17 cellular contexts compared by ENCODE assay signal in the genomic region with DNA sequence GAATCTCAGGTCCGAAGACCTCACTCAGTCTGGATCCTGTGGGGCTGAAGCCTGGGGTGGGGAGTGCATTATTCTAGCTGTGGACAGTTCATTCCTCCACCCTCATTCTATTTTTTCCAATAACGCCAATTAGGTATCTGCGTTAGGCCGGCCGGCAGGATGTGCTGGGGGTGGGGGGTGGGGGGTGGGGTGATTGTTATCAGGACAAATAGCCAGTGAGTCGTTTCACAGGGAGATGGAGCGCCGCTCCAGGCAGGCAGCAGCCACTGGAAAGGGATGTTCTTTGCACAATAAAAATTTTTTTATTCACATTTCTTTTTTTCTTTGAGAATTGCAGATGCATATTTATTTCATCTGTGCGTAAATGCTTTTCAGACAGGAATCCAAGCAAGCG. TPM values are rescaled to one million over a fixed set of nuclear protein-coding genes. Genes with fewer than 3 reads are reported as not detected.
DNase-seq lines count a peak whose midpoint lies in the region; ATAC-seq and TF ChIP-seq lines count a peak whose summit lies in the region.
"Had no signal": no experiment of that assay in that cellular context is flagged by ENCODE, and none has a peak within 500 bp of the region (broad histone marks: within the 10 kb centered on the region; RNA-seq: fewer than 3 reads in every experiment).

No MANE protein-coding gene starts in this region.

- in situ Hi-C loops in ACHN (cut with HindIII; ENCODE audit: low pct_ligation_motif_present, low pct_unique_long_range_greater_than_20kb, low sequenced_read_pairs), result no loop called here

- H3K4me3 ChIP-seq in RWPE2 (ENCODE audit: severe bottlenecking), result no peak overlapping the region
- H3K4me3 ChIP-seq in iPS-20b (ENCODE audit: low read length), result 0 out of 2 replicates have a peak overlapping the region, but pooled peaks have one; percentile 46
- H3K4me3 ChIP-seq: SJCRH30 had no signal

- no peaks in the 10 kb centered on the region for H3K36me3 ChIP-seq in RWPE2 (ENCODE audit: low read depth)
- no peaks in the 10 kb centered on the region for H3K36me3 ChIP-seq in iPS-20b (ENCODE audit: insufficient read depth, low read depth, low read length)
- H3K36me3 ChIP-seq: SJCRH30 had no signal

- intact Hi-C loops in posterior vena cava (cut with DNase I), result no loop called here

- DNase-seq in Daoy (ENCODE audit: low read depth) (peak; percentile 17), RWPE2 (ENCODE audit: low spot score) (peak; percentile 3), posterior vena cava (ENCODE audit: low spot score) (peak; percentile 28), NAMALWA (ENCODE audit: low spot score) (no peak), ACHN (no peak)
- DNase-seq: CD4-positive, alpha-beta memory T cell; DMS79; NCI-H1048; NCI-H1436 treated with DMSO at 0.1 percent for 48 hours; NCI-H2029 treated with DMSO at 0.1 percent for 48 hours; NCI-H2171 treated with DMSO at 0.1 percent for 48 hours; NCI-H446 treated with DMSO at 0.1 percent for 48 hours; OCI-M1; SJCRH30 had no signal

- H3K27me3 ChIP-seq in RWPE2 (ENCODE audit: insufficient read depth, poor library complexity, severe bottlenecking), result peaks cover 79% of the 10 kb centered on the region
- H3K27me3 ChIP-seq in iPS-20b (ENCODE audit: insufficient read depth, low read length), result peaks cover 95% of the 10 kb centered on the region
- H3K27me3 ChIP-seq: SJCRH30 had no signal

- no peak for TF ChIP-seq CTCF in RWPE2 (IDR thresholded peaks at IDR 0.05; ENCODE audit: poor library complexity, severe bottlenecking)

- no peak overlapping the region for H3K27ac ChIP-seq in RWPE2 (ENCODE audit: poor library complexity, severe bottlenecking)
- no peak overlapping the region for H3K27ac ChIP-seq in iPS-20b (ENCODE audit: low read length)
- H3K27ac ChIP-seq: SJCRH30 had no signal

- H3K9me3 ChIP-seq in RWPE2 (ENCODE audit: severe bottlenecking) (no peaks in the 10 kb centered on the region), iPS-20b (ENCODE audit: insufficient read depth, low read depth, low read length) (peaks cover 4% of the 10 kb centered on the region; the same call in 1 of the 2 replicates)
- H3K9me3 ChIP-seq: SJCRH30 had no signal

- H3K9ac ChIP-seq in iPS-20b (ENCODE audit: low read depth, low read length), result no peak overlapping the region

- no peaks in the 10 kb centered on the region for H3K4me1 ChIP-seq in RWPE2 (ENCODE audit: insufficient read depth, poor library complexity, severe bottlenecking)
- peaks cover 15% of the 10 kb centered on the region for H3K4me1 ChIP-seq in iPS-20b (ENCODE audit: insufficient read depth, low read length)

- ATAC-seq in RWPE2 (ENCODE audit: low read depth) (no peak), HG03039 (IDR thresholded peaks at IDR 0.05; ENCODE audit: unreplicated experiment) (no peak)

RNA-seq across cellular contexts. Expression of a gene that starts 4.0 kb away (rescaled TPM):
- 1.5 and 4.6 TPM in 2 replicates for total RNA-seq in Daoy (2014; rRNA removed; shearing (Covaris generic))
- total RNA-seq in posterior vena cava, result 1 to 10 TPM; 1.4 to 1.6 TPM
- total RNA-seq: CD4-positive, alpha-beta memory T cell; RPMI7951 had no signal

Comparison
In these comparisons a context has a peak if more than half of its experiments do, and no peak if none do; other contexts are left out.
1. DNase-seq: peak in Daoy (single experiment), RWPE2 (single experiment) and posterior vena cava (single experiment); none in NAMALWA (single experiment) and ACHN (single experiment).